ENCODE assay signal across 21 cellular contexts in genomic region chr11:18259259-18259658, GRCh38. TPM values are rescaled to one million over a fixed set of nuclear protein-coding genes. Genes with fewer than 3 reads are reported as not detected.
DNase-seq lines count a peak whose midpoint lies in the region; ATAC-seq, FAIRE-seq and TF ChIP-seq lines count a peak whose summit lies in the region.
"Had no signal": no experiment of that assay in that cellular context is flagged by ENCODE, and none has a peak within 500 bp of the region (broad histone marks: within the 10 kb centered on the region; RNA-seq: fewer than 3 reads in every experiment).

No MANE protein-coding gene starts in this region.

- no peak for TF ChIP-seq RAD21 in HepG2 (CRISPR knock-in tag; IDR thresholded peaks at IDR 0.05)

- POLR2A ChIA-PET in HepG2 (lab: Yijun Ruan, JAX): interaction anchor here (1.0 kb wide), 3 partner anchors 125 to 137 kb away, joined by 3 to 4 read pairs (median 4); partner anchors contain the start of gene LDHA

- H4K20me1 ChIP-seq in HepG2 (ENCODE audit: insufficient read depth, low read length): no peaks in the 10 kb centered on the region
- H4K20me1 ChIP-seq: BLaER1 had no signal

- ATAC-seq in body of pancreas (peak; percentile 95), HepG2 (peak; percentile 89)
- no peak for ATAC-seq in natural killer cell treated with Interleukin-12 subunit alpha and Interleukin-12 subunit beta and Interleukin-15 and Interleukin-18, amount 100 ng/mL, for 72 hours
- ATAC-seq: HCT116 had no signal

- no peak overlapping the region for H3K4me3 Mint-ChIP-seq in natural killer cell treated with Interleukin-12 subunit alpha and Interleukin-12 subunit beta and Interleukin-15 and Interleukin-18, amount 100 ng/mL, for 72 hours
- H3K4me3 Mint-ChIP-seq: CD8-positive, alpha-beta memory T cell had no signal

- H4K8ac ChIP-seq in trophoblast cell (ENCODE audit: low read depth, low read length): no peak overlapping the region

- H3K4me2 ChIP-seq in HepG2 (ENCODE audit: low read depth, low read length): peak overlapping the region; percentile 50
- no peak overlapping the region for H3K4me2 ChIP-seq in trophoblast cell (ENCODE audit: low read length)
- H3K4me2 ChIP-seq: BLaER1 had no signal

- CTCF ChIA-PET in HepG2 (lab: Yijun Ruan, JAX; ENCODE audit: low intra/inter-chr PET ratio, low total read pairs): no interaction called here

- H3K27ac Mint-ChIP-seq in natural killer cell treated with Interleukin-12 subunit alpha and Interleukin-12 subunit beta and Interleukin-15 and Interleukin-18, amount 100 ng/mL, for 72 hours: no peak overlapping the region
- H3K27ac Mint-ChIP-seq: CD8-positive, alpha-beta memory T cell had no signal

- in situ Hi-C loops in HepG2 (cut with HindIII; ENCODE audit: extremely low pct_ligation_motif_present, low pct_unique_long_range_greater_than_20kb): no loop called here

- no peak overlapping the region for H3K18ac ChIP-seq in trophoblast cell (ENCODE audit: low read length)

- intact Hi-C loops in body of pancreas (cut with DNase I) (no loop called here), HepG2 (cut with micrococcal nuclease; ENCODE audit: unreplicated experiment) (no loop called here)

- TF ChIP-seq CTCF in body of pancreas (IDR thresholded peaks at IDR 0.05) (no peak), HepG2 (CRISPR knock-in tag; IDR thresholded peaks at IDR 0.05) (no peak)

- H3K79me2 ChIP-seq in HepG2 (ENCODE audit: insufficient read depth, low read length): no peaks in the 10 kb centered on the region
- H3K79me2 ChIP-seq in trophoblast cell (ENCODE audit: control insufficient read depth, insufficient read depth, low read length, poor library complexity): no peaks in the 10 kb centered on the region

- H3K27ac ChIP-seq in body of pancreas: no peak overlapping the region
- H3K27ac ChIP-seq in HepG2 (ENCODE audit: extremely low read length, insufficient read depth, low read length): no peak overlapping the region
- H3K27ac ChIP-seq in trophoblast cell (ENCODE audit: low read depth, low read length): no peak overlapping the region
- H3K27ac ChIP-seq: 22Rv1, BLaER1, HL-60 had no signal

- H3K4ac ChIP-seq in trophoblast cell (ENCODE audit: low read depth, low read length): no peak overlapping the region

- DNase-seq in NCI-H2029 (lab: John Stamatoyannopoulos, UW): peak; percentile 1
- DNase-seq in NCI-H2029 treated with DMSO at 0.1 percent for 48 hours (lab: John Stamatoyannopoulos, UW): no peak
- DNase-seq in body of pancreas: peak in 1 of 4 donors; percentile 38
- DNase-seq in HepG2 (ENCODE audit: low spot score): peak; percentile 72
- peak in 1 of 2 donors; percentile 14 for DNase-seq in trophoblast cell
- DNase-seq in NCI-H2171 (lab: John Stamatoyannopoulos, UW): no peak
- DNase-seq in natural killer cell treated with Interleukin-12 subunit alpha and Interleukin-12 subunit beta and Interleukin-15 and Interleukin-18, amount 100 ng/mL, for 72 hours (ENCODE audit: low spot score): no peak
- DNase-seq in NAMALWA (ENCODE audit: low spot score): no peak
- DNase-seq: AML-193; CD8-positive, alpha-beta memory T cell; DND-41; GDM1 had no signal

- peaks cover 0 to 8% of the 10 kb centered on the region in 2 donors for H3K27me3 Mint-ChIP-seq in natural killer cell treated with Interleukin-12 subunit alpha and Interleukin-12 subunit beta and Interleukin-15 and Interleukin-18, amount 100 ng/mL, for 72 hours

- no peaks in the 10 kb centered on the region for H3K36me3 Mint-ChIP-seq in natural killer cell treated with Interleukin-12 subunit alpha and Interleukin-12 subunit beta and Interleukin-15 and Interleukin-18, amount 100 ng/mL, for 72 hours
- H3K36me3 Mint-ChIP-seq: CD8-positive, alpha-beta memory T cell had no signal

- H3K27me3 ChIP-seq in body of pancreas (no peaks in the 10 kb centered on the region), HepG2 (ENCODE audit: control insufficient read depth in 1 of 2, insufficient read depth in 2 of 2, low read length in 2 of 2) (no peaks in the 10 kb centered on the region), trophoblast cell (ENCODE audit: insufficient read depth, low read length) (no peaks in the 10 kb centered on the region)
- H3K27me3 ChIP-seq: BLaER1 had no signal

- no peak overlapping the region for H2AFZ ChIP-seq in HepG2 (ENCODE audit: low read length)
- no peak overlapping the region for H2AFZ ChIP-seq in trophoblast cell (ENCODE audit: insufficient read depth, low read length, poor library complexity)

- H3K79me1 ChIP-seq in trophoblast cell (ENCODE audit: low read length): no peaks in the 10 kb centered on the region

- H2BK12ac ChIP-seq in trophoblast cell (ENCODE audit: low read length): no peak overlapping the region

- peak; percentile 96 for FAIRE-seq in HepG2 (lab: Jason Lieb, UNC)
- FAIRE-seq: GM12892, GM19239, H54 had no signal

- peaks cover 11% of the 10 kb centered on the region for H3K4me1 ChIP-seq in body of pancreas
- H3K4me1 ChIP-seq in HepG2 (ENCODE audit: insufficient read depth, low read length): peaks cover 56% of the 10 kb centered on the region
- H3K4me1 ChIP-seq in trophoblast cell (ENCODE audit: control insufficient read depth in 1 of 2, insufficient read depth in 2 of 2, low read length in 2 of 2): peaks cover 0 to 2% of the 10 kb centered on the region in 2 experiments
- H3K4me1 ChIP-seq: BLaER1 had no signal

- no peak overlapping the region for H2AK5ac ChIP-seq in trophoblast cell (ENCODE audit: low read length)

- no peak overlapping the region for H2BK5ac ChIP-seq in trophoblast cell (ENCODE audit: low read depth, low read length, poor library complexity)

- TF ChIP-seq POLR2A in body of pancreas (IDR thresholded peaks at IDR 0.05) (no peak), HepG2 (IDR thresholded peaks at IDR 0.05; ENCODE audit: insufficient read depth in 1 of 2, low read depth in 2 of 2, low read length in 2 of 2) (no peak)

- no peak overlapping the region for H2BK120ac ChIP-seq in trophoblast cell (ENCODE audit: insufficient read depth, low read length, poor library complexity)

- H3K9me3 ChIP-seq in body of pancreas (no peaks in the 10 kb centered on the region), HepG2 (ENCODE audit: low read length) (no peaks in the 10 kb centered on the region), trophoblast cell (ENCODE audit: insufficient read depth, low read depth, low read length) (peaks cover under 1% of the 10 kb centered on the region)
- H3K9me3 ChIP-seq: BLaER1, Caco-2 had no signal

- no peaks in the 10 kb centered on the region for H3K4me1 Mint-ChIP-seq in natural killer cell treated with Interleukin-12 subunit alpha and Interleukin-12 subunit beta and Interleukin-15 and Interleukin-18, amount 100 ng/mL, for 72 hours (ENCODE audit: low read depth in 2 of 2)
- H3K4me1 Mint-ChIP-seq: CD8-positive, alpha-beta memory T cell had no signal

- no peak overlapping the region for H4K91ac ChIP-seq in trophoblast cell (ENCODE audit: low read depth, low read length)

- no peaks in the 10 kb centered on the region for H3K9me3 Mint-ChIP-seq in natural killer cell treated with Interleukin-12 subunit alpha and Interleukin-12 subunit beta and Interleukin-15 and Interleukin-18, amount 100 ng/mL, for 72 hours
- H3K9me3 Mint-ChIP-seq: CD8-positive, alpha-beta memory T cell had no signal

- no peak overlapping the region for H3K9ac ChIP-seq in HepG2 (ENCODE audit: insufficient read depth, low read depth, low read length)
- H3K9ac ChIP-seq in trophoblast cell (ENCODE audit: low read length): no peak overlapping the region
- H3K9ac ChIP-seq: BLaER1 had no signal

- H3K36me3 ChIP-seq in body of pancreas (replicated peaks in 1 of 2; ENCODE audit: insufficient read depth in 1 of 2, low read depth in 2 of 2) (no peaks in the 10 kb centered on the region), HepG2 (replicated peaks in 1 of 2; ENCODE audit: control insufficient read depth in 1 of 2, insufficient read depth in 2 of 2, low read length in 2 of 2) (no peaks in the 10 kb centered on the region), trophoblast cell (ENCODE audit: control insufficient read depth in 1 of 2, insufficient read depth in 2 of 2, low read length in 2 of 2) (no peaks in the 10 kb centered on the region)
- H3K36me3 ChIP-seq: BLaER1 had no signal

- H3K14ac ChIP-seq in trophoblast cell (ENCODE audit: low read length): no peak overlapping the region

- no peak overlapping the region for H4K12ac ChIP-seq in trophoblast cell (ENCODE audit: low read depth, low read length)

- TF ChIP-seq EP300 in HepG2 (IDR thresholded peaks at IDR 0.05; ENCODE audit: low read depth in 2 of 2, low read length in 2 of 2): no peak
- TF ChIP-seq EP300 in HepG2 (CRISPR knock-in tag; IDR thresholded peaks at IDR 0.05; ENCODE audit: borderline replicate concordance): no peak

- no peak overlapping the region for H3K4me3 ChIP-seq in body of pancreas
- H3K4me3 ChIP-seq in HepG2 (replicated peaks in 1 of 3; ENCODE audit: insufficient read depth in 1 of 3, low read depth in 2 of 3, low read length in 3 of 3): no peak overlapping the region
- no peak overlapping the region for H3K4me3 ChIP-seq in trophoblast cell (ENCODE audit: low read depth, low read length)
- H3K4me3 ChIP-seq: BLaER1 had no signal

- BruUV-seq in HepG2 (replicated peaks; lab: Mats Ljungman, UMichigan): no TSS peak

- peak overlapping the region; percentile 34 for H3K23ac ChIP-seq in trophoblast cell (ENCODE audit: low read length)

RNA-seq across cellular contexts. Expression of gene SAA1, which starts 6.8 kb away (rescaled TPM):
- total RNA-seq in body of pancreas: 100 to 1,000 TPM in 1 of 2 donors, 10 to 100 TPM in 1; 24.1 to 450 TPM
- not detected in 2 replicates for total RNA-seq in HepG2 (2016; rRNA removed; fragmentation: Illumina TruSeq; extraction: Trizol)
- not detected in 2 replicates for total RNA-seq in HepG2 (2016; cell fraction: cytosol; rRNA removed; fragmentation: Illumina TruSeq; extraction: Trizol; ENCODE audit: low read depth)
- not detected in 2 replicates for total RNA-seq in HepG2 (2016; cell fraction: insoluble cytoplasmic fraction; rRNA removed; fragmentation: Illumina TruSeq; extraction: Trizol)
- not detected in 2 replicates for total RNA-seq in HepG2 (2016; cell fraction: membrane; rRNA removed; fragmentation: Illumina TruSeq; extraction: Trizol)
- total RNA-seq in HepG2 (2016; cell fraction: nucleus; rRNA removed; fragmentation: Illumina TruSeq; extraction: Trizol): not detected in 2 replicates
- not detected in 2 replicates for polyA plus RNA-seq in HepG2 (2011; rRNA removed)
- not detected in 2 replicates for polyA plus RNA-seq in HepG2 (2011; cell fraction: cytosol; rRNA removed)
- not detected in 2 replicates for polyA plus RNA-seq in HepG2 (2011; cell fraction: nucleus; rRNA removed)
- not detected in 2 replicates for polyA plus RNA-seq in HepG2 (2012)
- polyA plus RNA-seq in HepG2 (2016; cell fraction: cytosol; fragmentation: Illumina TruSeq; extraction: Trizol; ENCODE audit: low read depth): not detected in 2 replicates
- not detected in 2 replicates for polyA plus RNA-seq in HepG2 (2016; cell fraction: insoluble cytoplasmic fraction; fragmentation: Illumina TruSeq; extraction: Trizol; ENCODE audit: low read depth)
- polyA plus RNA-seq in HepG2 (2016; cell fraction: membrane; fragmentation: Illumina TruSeq; extraction: Trizol; ENCODE audit: low read depth): not detected in 2 replicates
- not detected in 2 replicates for polyA plus RNA-seq in HepG2 (2016; cell fraction: nucleus; fragmentation: Illumina TruSeq; extraction: Trizol; ENCODE audit: insufficient read depth, low read depth)
- polyA minus RNA-seq in HepG2 (2011; rRNA and poly(A)+ RNA removed; ENCODE audit: low replicate concordance): not detected in 2 replicates
- not detected in 2 replicates for polyA minus RNA-seq in HepG2 (2011; cell fraction: cytosol; rRNA and poly(A)+ RNA removed)
- polyA minus RNA-seq in HepG2 (2011; cell fraction: nucleus; rRNA and poly(A)+ RNA removed): not detected in 2 replicates
- 1.0 and 1.4 TPM in 2 replicates for polyA plus RNA-seq in trophoblast cell (2013)
- total RNA-seq in natural killer cell treated with Interleukin-12 subunit alpha and Interleukin-12 subunit beta and Interleukin-15 and Interleukin-18, amount 100 ng/mL, for 72 hours: not detected
- total RNA-seq: A673; Caco-2; CD8-positive, alpha-beta memory T cell had no signal
- polyA plus RNA-seq: CD8-positive, alpha-beta memory T cell had no signal

RNA-seq across cellular contexts. Expression of gene SAA2, which starts 10.8 kb away (rescaled TPM):
- total RNA-seq in body of pancreas: 10 to 100 TPM in 1 of 2 donors, 1 to 10 TPM in 1; 9.3 to 18.1 TPM
- 0.27 TPM in 1 of 2 replicates, not detected in the other for total RNA-seq in HepG2 (2016; rRNA removed; fragmentation: Illumina TruSeq; extraction: Trizol)
- not detected in 2 replicates for total RNA-seq in HepG2 (2016; cell fraction: cytosol; rRNA removed; fragmentation: Illumina TruSeq; extraction: Trizol; ENCODE audit: low read depth)
- total RNA-seq in HepG2 (2016; cell fraction: insoluble cytoplasmic fraction; rRNA removed; fragmentation: Illumina TruSeq; extraction: Trizol): 0.17 TPM in 1 of 2 replicates, not detected in the other
- not detected in 2 replicates for total RNA-seq in HepG2 (2016; cell fraction: membrane; rRNA removed; fragmentation: Illumina TruSeq; extraction: Trizol)
- total RNA-seq in HepG2 (2016; cell fraction: nucleus; rRNA removed; fragmentation: Illumina TruSeq; extraction: Trizol): not detected in 2 replicates
- polyA plus RNA-seq in HepG2 (2011; rRNA removed): 0.12 TPM in 1 of 2 replicates, not detected in the other
- 0.19 TPM in 1 of 2 replicates, not detected in the other for polyA plus RNA-seq in HepG2 (2011; cell fraction: cytosol; rRNA removed)
- 0.14 TPM in 1 of 2 replicates, not detected in the other for polyA plus RNA-seq in HepG2 (2011; cell fraction: nucleus; rRNA removed)
- not detected in 2 replicates for polyA plus RNA-seq in HepG2 (2012)
- not detected in 2 replicates for polyA plus RNA-seq in HepG2 (2016; cell fraction: cytosol; fragmentation: Illumina TruSeq; extraction: Trizol; ENCODE audit: low read depth)
- polyA plus RNA-seq in HepG2 (2016; cell fraction: insoluble cytoplasmic fraction; fragmentation: Illumina TruSeq; extraction: Trizol; ENCODE audit: low read depth): not detected in 2 replicates
- polyA plus RNA-seq in HepG2 (2016; cell fraction: membrane; fragmentation: Illumina TruSeq; extraction: Trizol; ENCODE audit: low read depth): not detected in 2 replicates
- not detected in 2 replicates for polyA plus RNA-seq in HepG2 (2016; cell fraction: nucleus; fragmentation: Illumina TruSeq; extraction: Trizol; ENCODE audit: insufficient read depth, low read depth)
- not detected in 2 replicates for polyA minus RNA-seq in HepG2 (2011; rRNA and poly(A)+ RNA removed; ENCODE audit: low replicate concordance)
- polyA minus RNA-seq in HepG2 (2011; cell fraction: cytosol; rRNA and poly(A)+ RNA removed): not detected in 2 replicates
- polyA minus RNA-seq in HepG2 (2011; cell fraction: nucleus; rRNA and poly(A)+ RNA removed): 0.50 TPM in 1 of 2 replicates, not detected in the other
- polyA plus RNA-seq in trophoblast cell (2013): 1.1 and 1.6 TPM in 2 replicates
- not detected for total RNA-seq in natural killer cell treated with Interleukin-12 subunit alpha and Interleukin-12 subunit beta and Interleukin-15 and Interleukin-18, amount 100 ng/mL, for 72 hours
- total RNA-seq: Caco-2; CD8-positive, alpha-beta memory T cell had no signal
- polyA plus RNA-seq: CD8-positive, alpha-beta memory T cell had no signal

RNA-seq across cellular contexts. Expression of gene SAA4, which starts 22.7 kb away (rescaled TPM):
- not detected for total RNA-seq in body of pancreas
- 147 and 253 TPM in 2 replicates for total RNA-seq in HepG2 (2016; rRNA removed; fragmentation: Illumina TruSeq; extraction: Trizol)
- 90.0 and 107 TPM in 2 replicates for total RNA-seq in HepG2 (2016; cell fraction: cytosol; rRNA removed; fragmentation: Illumina TruSeq; extraction: Trizol; ENCODE audit: low read depth)
- total RNA-seq in HepG2 (2016; cell fraction: insoluble cytoplasmic fraction; rRNA removed; fragmentation: Illumina TruSeq; extraction: Trizol): 157 and 250 TPM in 2 replicates
- total RNA-seq in HepG2 (2016; cell fraction: membrane; rRNA removed; fragmentation: Illumina TruSeq; extraction: Trizol): 62.1 and 69.9 TPM in 2 replicates
- total RNA-seq in HepG2 (2016; cell fraction: nucleus; rRNA removed; fragmentation: Illumina TruSeq; extraction: Trizol): 167 and 186 TPM in 2 replicates
- polyA plus RNA-seq in HepG2 (2011; rRNA removed): 53.4 and 94.1 TPM in 2 replicates
- polyA plus RNA-seq in HepG2 (2011; cell fraction: cytosol; rRNA removed): 41.7 and 98.6 TPM in 2 replicates
- 8.8 and 21.7 TPM in 2 replicates for polyA plus RNA-seq in HepG2 (2011; cell fraction: nucleus; rRNA removed)
- polyA plus RNA-seq in HepG2 (2012): 41.7 and 58.1 TPM in 2 replicates
- polyA plus RNA-seq in HepG2 (2016; cell fraction: cytosol; fragmentation: Illumina TruSeq; extraction: Trizol; ENCODE audit: low read depth): 82.2 and 104 TPM in 2 replicates
- 137 and 146 TPM in 2 replicates for polyA plus RNA-seq in HepG2 (2016; cell fraction: insoluble cytoplasmic fraction; fragmentation: Illumina TruSeq; extraction: Trizol; ENCODE audit: low read depth)
- 47.4 and 60.5 TPM in 2 replicates for polyA plus RNA-seq in HepG2 (2016; cell fraction: membrane; fragmentation: Illumina TruSeq; extraction: Trizol; ENCODE audit: low read depth)
- 257 and 294 TPM in 2 replicates for polyA plus RNA-seq in HepG2 (2016; cell fraction: nucleus; fragmentation: Illumina TruSeq; extraction: Trizol; ENCODE audit: insufficient read depth, low read depth)
- 6.0 TPM in 1 of 2 replicates, not detected in the other for polyA minus RNA-seq in HepG2 (2011; rRNA and poly(A)+ RNA removed; ENCODE audit: low replicate concordance)
- polyA minus RNA-seq in HepG2 (2011; cell fraction: cytosol; rRNA and poly(A)+ RNA removed): 5.3 and 14.1 TPM in 2 replicates
- 6.8 and 11.6 TPM in 2 replicates for polyA minus RNA-seq in HepG2 (2011; cell fraction: nucleus; rRNA and poly(A)+ RNA removed)
- polyA plus RNA-seq in trophoblast cell (2013): 0.08 and 0.21 TPM in 2 replicates
- not detected for total RNA-seq in natural killer cell treated with Interleukin-12 subunit alpha and Interleukin-12 subunit beta and Interleukin-15 and Interleukin-18, amount 100 ng/mL, for 72 hours
- total RNA-seq: A673; Caco-2; CD8-positive, alpha-beta memory T cell had no signal
- polyA plus RNA-seq: CD8-positive, alpha-beta memory T cell had no signal

Comparison
In these comparisons a context has a peak if more than half of its experiments do, and no peak if none do; other contexts are left out.
1. DNase-seq: peak in NCI-H2029 (single experiment) and HepG2 (single experiment); none in NCI-H2029 treated with DMSO at 0.1 percent for 48 hours (single experiment), NCI-H2171 (single experiment), natural killer cell treated with Interleukin-12 subunit alpha and Interleukin-12 subunit beta and Interleukin-15 and Interleukin-18, amount 100 ng/mL, for 72 hours (single experiment) and NAMALWA (single experiment).
2. ATAC-seq: peak in body of pancreas (single experiment) and HepG2 (single experiment); none in natural killer cell treated with Interleukin-12 subunit alpha and Interleukin-12 subunit beta and Interleukin-15 and Interleukin-18, amount 100 ng/mL, for 72 hours (0 of 2).
3. RNA of gene SAA1, which starts 6.8 kb away (total RNA-seq): 24.1 to 450 TPM in body of pancreas; not detected in HepG2 and not detected in natural killer cell treated with Interleukin-12 subunit alpha and Interleukin-12 subunit beta and Interleukin-15 and Interleukin-18, amount 100 ng/mL, for 72 hours; every median in the first group is over 10 times any median in the second.
4. RNA of gene SAA2, which starts 10.8 kb away (total RNA-seq): 9.3 to 18.1 TPM in body of pancreas; 0.17 to 0.27 TPM in HepG2 and not detected in natural killer cell treated with Interleukin-12 subunit alpha and Interleukin-12 subunit beta and Interleukin-15 and Interleukin-18, amount 100 ng/mL, for 72 hours; every median in the first group is over 4 times any median in the second.
5. RNA of gene SAA4, which starts 22.7 kb away (total RNA-seq): 62.1 to 253 TPM in HepG2; not detected in body of pancreas and not detected in natural killer cell treated with Interleukin-12 subunit alpha and Interleukin-12 subunit beta and Interleukin-15 and Interleukin-18, amount 100 ng/mL, for 72 hours; every median in the first group is over 10 times any median in the second.